29 cellular contexts compared by ENCODE assay signal in the genomic region with DNA sequence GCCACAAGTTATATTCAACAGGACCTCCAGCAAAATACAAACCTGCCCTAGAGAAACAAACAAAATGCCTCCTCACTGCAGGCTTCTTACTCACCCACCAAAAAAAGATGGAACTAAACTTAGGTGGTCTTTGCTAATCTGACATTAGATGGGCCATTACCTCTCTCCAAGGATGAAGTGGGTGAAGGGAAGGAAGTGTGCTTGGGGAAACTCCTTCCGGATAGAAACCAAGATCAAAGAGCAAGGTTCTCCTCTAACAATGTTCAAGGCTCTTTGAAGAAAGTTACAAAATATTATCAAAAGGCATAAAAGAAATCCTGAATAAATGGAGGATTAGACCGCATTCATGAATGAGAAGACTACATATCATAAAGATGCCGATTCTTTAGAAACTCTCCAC.
"Had no signal": no experiment of that assay in that cellular context is flagged by ENCODE, and none has a peak within 500 bp of the region (broad histone marks: within the 10 kb centered on the region; RNA-seq: fewer than 3 reads in every experiment).

No MANE protein-coding gene starts in this region.

- H3K27ac ChIP-seq: neural progenitor cell, ovary, parathyroid adenoma, psoas muscle, right lobe of liver, sigmoid colon, suprapubic skin, testis, tibial artery, transverse colon, upper lobe of right lung, uterus had no signal

- ATAC-seq: natural killer cell; psoas muscle; right cardiac atrium; right lobe of liver; stimulated activated memory B cell treated with anti-CD40 and anti-IgM and Interleukin-4, amounts not matched to agents 10 μg/mL and 1 μg/mL and 100 μg/mL, for 72 hours; stimulated activated naive CD8-positive, alpha-beta T cell treated with anti-CD3 and anti-CD28 coated beads, Interleukin-15, amount 100 ng/mL, for 72 hours; stimulated activated naive CD8-positive, alpha-beta T cell treated with anti-CD3 and anti-CD28 coated beads, Interleukin-15, Interleukin-2, amounts not matched to agents 100 U/mL and 50 U/mL, for 24 hours; upper lobe of right lung had no signal

- H3K4me1 Mint-ChIP-seq: natural killer cell; nephron; neural progenitor cell; stimulated activated memory B cell treated with anti-CD40 and anti-IgM and Interleukin-4, amounts not matched to agents 10 μg/mL and 1 μg/mL and 100 μg/mL, for 72 hours; stimulated activated naive CD8-positive, alpha-beta T cell treated with anti-CD3 and anti-CD28 coated beads, Interleukin-15, amount 100 ng/mL, for 72 hours had no signal

- H3K4me3 ChIP-seq: neural progenitor cell, ovary, psoas muscle, right lobe of liver, sigmoid colon, suprapubic skin, testis, tibial artery, transverse colon, upper lobe of right lung, uterus had no signal

- FAIRE-seq: small intestine had no signal

- H2AFZ ChIP-seq: neural progenitor cell, parathyroid adenoma had no signal

- H3K9me3 Mint-ChIP-seq: natural killer cell; stimulated activated memory B cell treated with anti-CD40 and anti-IgM and Interleukin-4, amounts not matched to agents 10 μg/mL and 1 μg/mL and 100 μg/mL, for 72 hours; stimulated activated naive CD8-positive, alpha-beta T cell treated with anti-CD3 and anti-CD28 coated beads, Interleukin-15, amount 100 ng/mL, for 72 hours; type B pancreatic cell had no signal

- H3K4me1 ChIP-seq: neural progenitor cell, parathyroid adenoma, psoas muscle, right lobe of liver, sigmoid colon, suprapubic skin, testis, tibial artery, transverse colon, upper lobe of right lung, uterus had no signal

- H3K27ac Mint-ChIP-seq: natural killer cell; nephron; neural progenitor cell; progenitor cell of endocrine pancreas; stimulated activated naive CD8-positive, alpha-beta T cell treated with anti-CD3 and anti-CD28 coated beads, Interleukin-15, amount 100 ng/mL, for 72 hours; type B pancreatic cell had no signal

- H3K36me3 ChIP-seq: neural progenitor cell, ovary, right lobe of liver, sigmoid colon, suprapubic skin, tibial artery, transverse colon, upper lobe of right lung, uterus had no signal

- H3K4me2 ChIP-seq: neural progenitor cell had no signal

- H3K9me3 ChIP-seq: ovary, psoas muscle, right lobe of liver, sigmoid colon, suprapubic skin, testis, tibial artery, transverse colon, upper lobe of right lung, uterus had no signal

- DNase-seq: natural killer cell; occipital lobe; ovary; posterior cingulate gyrus; psoas muscle; right cardiac atrium; right lobe of liver; sigmoid colon; small intestine; stimulated activated CD4-positive, alpha-beta T cell treated with anti-CD3 and anti-CD28 coated beads, Interleukin-1b, Interleukin-23, amount 100 ng/mL, for 48 hours; stimulated activated CD4-positive, alpha-beta T cell treated with anti-CD3 and anti-CD28 coated beads, Interleukin-4, amount 100 ng/mL, for 1 hour; stimulated activated CD4-positive, alpha-beta T cell treated with anti-CD3 and anti-CD28 coated beads, Interleukin-4, amount 100 ng/mL, for 4 hours; stimulated activated CD8-positive, alpha-beta memory T cell treated with anti-CD3 and anti-CD28 coated beads, Interleukin-4, amount 100 ng/mL, for 48 hours; stimulated activated naive CD4-positive, alpha-beta T cell; stimulated activated naive CD8-positive, alpha-beta T cell treated with anti-CD3 and anti-CD28 coated beads, Interleukin-15, amount 100 ng/mL, for 72 hours; stimulated activated naive CD8-positive, alpha-beta T cell treated with anti-CD3 and anti-CD28 coated beads, Interleukin-15, Interleukin-2, amounts not matched to agents 100 U/mL and 50 U/mL, for 24 hours; substantia nigra; testis; tibial artery; transverse colon; upper lobe of right lung; uterus had no signal

- H3K79me2 ChIP-seq: parathyroid adenoma had no signal

- H3K36me3 Mint-ChIP-seq: natural killer cell; neural progenitor cell; stimulated activated memory B cell treated with anti-CD40 and anti-IgM and Interleukin-4, amounts not matched to agents 10 μg/mL and 1 μg/mL and 100 μg/mL, for 72 hours; type B pancreatic cell had no signal

- H3K4me3 Mint-ChIP-seq: natural killer cell; nephron; neural progenitor cell; stimulated activated memory B cell treated with anti-CD40 and anti-IgM and Interleukin-4, amounts not matched to agents 10 μg/mL and 1 μg/mL and 100 μg/mL, for 72 hours; stimulated activated naive CD8-positive, alpha-beta T cell treated with anti-CD3 and anti-CD28 coated beads, Interleukin-15, amount 100 ng/mL, for 72 hours; type B pancreatic cell had no signal

- H3K27me3 Mint-ChIP-seq: stimulated activated memory B cell treated with anti-CD40 and anti-IgM and Interleukin-4, amounts not matched to agents 10 μg/mL and 1 μg/mL and 100 μg/mL, for 72 hours; stimulated activated naive CD8-positive, alpha-beta T cell treated with anti-CD3 and anti-CD28 coated beads, Interleukin-15, amount 100 ng/mL, for 72 hours had no signal

- H3K27me3 ChIP-seq: neural progenitor cell, ovary, right lobe of liver, sigmoid colon, suprapubic skin, testis, tibial artery, transverse colon, upper lobe of right lung, uterus had no signal

- H3K9ac ChIP-seq: neural progenitor cell, parathyroid adenoma had no signal
